In the genomic region with DNA sequence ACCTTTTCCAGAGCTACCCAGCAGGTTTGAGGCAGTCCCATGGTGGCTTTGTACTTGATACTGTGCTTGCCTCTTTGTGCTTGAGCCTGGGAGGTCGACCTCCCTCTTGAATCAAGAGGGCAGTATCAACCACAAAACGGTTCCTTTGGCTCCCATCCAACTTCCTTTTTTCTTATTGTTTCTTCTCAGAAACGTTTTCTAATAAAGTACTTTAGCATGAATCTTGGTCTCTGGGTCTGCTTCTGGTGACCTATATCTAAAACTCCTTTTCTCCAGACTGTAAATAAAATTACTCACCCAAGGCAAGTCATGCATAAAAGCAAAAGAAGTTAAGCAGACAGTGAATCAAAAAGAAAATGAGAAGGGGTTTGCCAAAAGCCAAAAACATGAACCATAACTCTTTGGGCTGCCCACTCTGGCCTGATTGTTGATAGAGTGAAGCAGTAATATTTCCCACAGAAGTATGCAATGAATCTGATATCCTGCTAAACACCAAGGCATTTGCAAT, we compare ENCODE assay signal across 9 cellular contexts.
DNase-seq lines count a peak whose midpoint lies in the region; ATAC-seq and TF ChIP-seq lines count a peak whose summit lies in the region.
"Had no signal": no experiment of that assay in that cellular context is flagged by ENCODE, and none has a peak within 500 bp of the region (broad histone marks: within the 10 kb centered on the region; RNA-seq: fewer than 3 reads in every experiment).

No MANE protein-coding gene starts in this region.

- H3K4me3 ChIP-seq in smooth muscle cell (no peak overlapping the region), testis (no peak overlapping the region)
- H3K4me3 ChIP-seq: BLaER1 had no signal

- peak overlapping the region; percentile 65 for H3K9ac ChIP-seq in smooth muscle cell (ENCODE audit: low read depth)
- H3K9ac ChIP-seq: BLaER1 had no signal

- no peaks in the 10 kb centered on the region for H4K20me1 ChIP-seq in smooth muscle cell (ENCODE audit: low read depth)
- H4K20me1 ChIP-seq: BLaER1 had no signal

- peaks cover 0 to 2% of the 10 kb centered on the region in 2 donors for H3K36me3 Mint-ChIP-seq in activated T-cell treated with anti-CD3 and anti-CD28 coated beads, Interleukin-2, amount 50 U/mL, for 72 hours (ENCODE audit: insufficient read depth in 2 of 2)

- H3F3A ChIP-seq in smooth muscle cell (ENCODE audit: low read depth), result no peaks in the 10 kb centered on the region

- H3K9me3 Mint-ChIP-seq in activated T-cell treated with anti-CD3 and anti-CD28 coated beads, Interleukin-2, amount 50 U/mL, for 72 hours, result no peaks in the 10 kb centered on the region

- no peaks in the 10 kb centered on the region for H3K27me3 Mint-ChIP-seq in activated T-cell treated with anti-CD3 and anti-CD28 coated beads, Interleukin-2, amount 50 U/mL, for 72 hours (ENCODE audit: low read depth)

- H3K27ac Mint-ChIP-seq in activated T-cell treated with anti-CD3 and anti-CD28 coated beads, Interleukin-2, amount 50 U/mL, for 72 hours, result peak overlapping the region; percentile 8

- no peak for TF ChIP-seq CTCF in smooth muscle cell (IDR thresholded peaks at IDR 0.05; ENCODE audit: borderline replicate concordance, insufficient read depth, poor library complexity, severe bottlenecking)
- TF ChIP-seq CTCF in testis (IDR thresholded peaks at IDR 0.05), result no peak

- peak overlapping the region; percentile 32 for H3K4me2 ChIP-seq in smooth muscle cell
- H3K4me2 ChIP-seq: BLaER1 had no signal

- intact Hi-C loops in testis (cut with DNase I; ENCODE audit: low total_unique reads), result no loop called here

- H3K27ac ChIP-seq in smooth muscle cell (ENCODE audit: low read depth) (peak overlapping the region; percentile 94), testis (no peak overlapping the region)
- H3K27ac ChIP-seq: BLaER1 had no signal

- no peaks in the 10 kb centered on the region for H3K9me3 ChIP-seq in smooth muscle cell (replicated peaks; ENCODE audit: low read depth)
- H3K9me3 ChIP-seq in testis, result no peaks in the 10 kb centered on the region

- H3K79me2 ChIP-seq in smooth muscle cell (ENCODE audit: low read depth), result no peaks in the 10 kb centered on the region

- H3K36me3 ChIP-seq in smooth muscle cell (ENCODE audit: low read depth) (no peaks in the 10 kb centered on the region), testis (ENCODE audit: low read depth, missing control alignments) (no peaks in the 10 kb centered on the region)
- H3K36me3 ChIP-seq: BLaER1 had no signal

- TF ChIP-seq POLR2A in testis (IDR thresholded peaks at IDR 0.05), result no peak

- peak; percentile 73 to 76 for ATAC-seq in activated CD4-positive, CD25-positive, alpha-beta regulatory T cell treated with anti-CD3 and anti-CD28 coated beads, Interleukin-2, amount 50 U/mL, for 24 hours
- ATAC-seq in HG03342 (IDR thresholded peaks at IDR 0.05; ENCODE audit: unreplicated experiment), result peak; percentile 47
- ATAC-seq in activated T-cell treated with anti-CD3 and anti-CD28 coated beads, Interleukin-2, amount 50 U/mL, for 72 hours (replicated peaks in 1 of 2), result peak; percentile 79

- H3K4me1 ChIP-seq in smooth muscle cell (ENCODE audit: low read depth) (no peaks in the 10 kb centered on the region), testis (peaks cover 28% of the 10 kb centered on the region)

- 34% methylated on average over 3 of the region's 3 CpGs for WGBS in smooth muscle cell (ENCODE audit: low lambda C conversion rate)
- WGBS in testis, 2 donors, result 14 to 20% methylated on average over 3 of the region's 3 CpGs

- peaks cover 33% of the 10 kb centered on the region for H3K4me1 Mint-ChIP-seq in activated T-cell treated with anti-CD3 and anti-CD28 coated beads, Interleukin-2, amount 50 U/mL, for 72 hours (ENCODE audit: low read depth)

- H3K27me3 ChIP-seq in smooth muscle cell (ENCODE audit: low read depth) (no peaks in the 10 kb centered on the region), testis (no peaks in the 10 kb centered on the region)
- H3K27me3 ChIP-seq: BLaER1 had no signal

- peak overlapping the region; percentile 24 to 66 for H3K4me3 Mint-ChIP-seq in activated T-cell treated with anti-CD3 and anti-CD28 coated beads, Interleukin-2, amount 50 U/mL, for 72 hours

- no peak for DNase-seq in activated CD4-positive, CD25-positive, alpha-beta regulatory T cell (lab: John Stamatoyannopoulos, UW)
- peak; percentile 21 to 33 for DNase-seq in activated T-cell treated with anti-CD3 and anti-CD28 coated beads, Interleukin-2, amount 50 U/mL, for 72 hours
- no peak for DNase-seq in smooth muscle cell (lab: John Stamatoyannopoulos, UW; ENCODE audit: unreplicated experiment)
- DNase-seq in activated effector memory CD4-positive, alpha-beta T cell treated with Interleukin-2 at 50 U/mL for 16 hours, result no peak
- no peak for DNase-seq in NCI-H1048 (lab: John Stamatoyannopoulos, UW)
- no peak for DNase-seq in testis

- peak overlapping the region; percentile 13 for H2AFZ ChIP-seq in smooth muscle cell (ENCODE audit: low read depth)

Comparison
In these comparisons a context has a peak if more than half of its experiments do, and no peak if none do; other contexts are left out.
1. DNase-seq: peak in activated T-cell treated with anti-CD3 and anti-CD28 coated beads, Interleukin-2, amount 50 U/mL, for 72 hours (2 of 2); none in activated CD4-positive, CD25-positive, alpha-beta regulatory T cell (0 of 4), smooth muscle cell (single experiment), activated effector memory CD4-positive, alpha-beta T cell treated with Interleukin-2 at 50 U/mL for 16 hours (single experiment), NCI-H1048 (single experiment) and testis (single experiment).
2. Peak in every context shown above with its lines, with median percentiles within 50 percentile points of each other: ATAC-seq.